Comparison of ENCODE assay signal across 20 cellular contexts in genomic region chr6:69578366-69578890, GRCh38.
DNase-seq lines count a peak whose midpoint lies in the region; ATAC-seq, FAIRE-seq and TF ChIP-seq lines count a peak whose summit lies in the region.
"Had no signal": no experiment of that assay in that cellular context is flagged by ENCODE, and none has a peak within 500 bp of the region (broad histone marks: within the 10 kb centered on the region; RNA-seq: fewer than 3 reads in every experiment).

No MANE protein-coding gene starts in this region.

- no peaks in the 10 kb centered on the region for H4K20me1 ChIP-seq in smooth muscle cell (ENCODE audit: low read depth)

- no peaks in the 10 kb centered on the region for H3K4me1 ChIP-seq in smooth muscle cell (ENCODE audit: low read depth)
- H3K4me1 ChIP-seq in body of pancreas, result no peaks in the 10 kb centered on the region

- H3K4me2 ChIP-seq in smooth muscle cell, result peak overlapping the region; percentile 51
- H3K4me2 ChIP-seq: PC-9 had no signal

- H3K79me2 ChIP-seq in smooth muscle cell (ENCODE audit: low read depth), result no peaks in the 10 kb centered on the region

- intact Hi-C loops in body of pancreas (cut with DNase I) (no loop called here), left cardiac atrium (cut with DNase I) (no loop called here)

- 33% methylated on average over 3 of the region's 3 CpGs for WGBS in smooth muscle cell (ENCODE audit: low lambda C conversion rate)
- 31 to 34% methylated on average over 3 of the region's 3 CpGs for WGBS in body of pancreas, 2 donors

- TF ChIP-seq POLR2A in body of pancreas (IDR thresholded peaks at IDR 0.05), result no peak

- no peaks in the 10 kb centered on the region for H3K36me3 ChIP-seq in smooth muscle cell (ENCODE audit: low read depth)
- H3K36me3 ChIP-seq in body of pancreas (replicated peaks in 1 of 2; ENCODE audit: insufficient read depth in 1 of 2, low read depth in 2 of 2), result no peaks in the 10 kb centered on the region

- no peaks in the 10 kb centered on the region for H3K9me3 ChIP-seq in smooth muscle cell (replicated peaks; ENCODE audit: low read depth)
- H3K9me3 ChIP-seq in body of pancreas, result no peaks in the 10 kb centered on the region

- H3K9ac ChIP-seq in smooth muscle cell (ENCODE audit: low read depth), result no peak overlapping the region

- no peak overlapping the region for H3K27ac ChIP-seq in smooth muscle cell (ENCODE audit: low read depth)
- H3K27ac ChIP-seq in body of pancreas, result no peak overlapping the region
- H3K27ac ChIP-seq: 22Rv1, PC-9, RWPE1 had no signal

- H2AFZ ChIP-seq in smooth muscle cell (ENCODE audit: low read depth), result no peak overlapping the region
- H2AFZ ChIP-seq: PC-9 had no signal

- H3F3A ChIP-seq in smooth muscle cell (ENCODE audit: low read depth), result no peaks in the 10 kb centered on the region

- H3K4me3 ChIP-seq in smooth muscle cell, result no peak overlapping the region
- H3K4me3 ChIP-seq in body of pancreas, result no peak overlapping the region
- H3K4me3 ChIP-seq: PC-9 had no signal

- FAIRE-seq in endometrium (lab: Jason Lieb, UNC), result peak; percentile 61
- FAIRE-seq: GM12891, H54 had no signal

- no peaks in the 10 kb centered on the region for H3K27me3 ChIP-seq in smooth muscle cell (ENCODE audit: low read depth)
- H3K27me3 ChIP-seq in body of pancreas, result no peaks in the 10 kb centered on the region

- TF ChIP-seq CTCF in smooth muscle cell (IDR thresholded peaks at IDR 0.05; ENCODE audit: borderline replicate concordance, insufficient read depth, poor library complexity, severe bottlenecking) (no peak), body of pancreas (IDR thresholded peaks at IDR 0.05) (no peak)

- no peak for ATAC-seq in SK-N-SH treated with all-trans-retinoic acid at 6 μM for 48 hours
- no peak for ATAC-seq in body of pancreas
- no peak for ATAC-seq in left cardiac atrium

- DNase-seq in NCI-H1694 treated with DMSO at 0.1 percent for 48 hours (lab: John Stamatoyannopoulos, UW) (peak; percentile 39), NCI-H1694 (lab: John Stamatoyannopoulos, UW) (no peak), smooth muscle cell (lab: John Stamatoyannopoulos, UW; ENCODE audit: unreplicated experiment) (no peak), body of pancreas (no peak), left cardiac atrium (no peak), SK-N-DZ (ENCODE audit: low spot score) (no peak)
- DNase-seq: AML-193, HFFc6, IMR-90, NCI-H1436, NCI-H2029 treated with DMSO at 0.1 percent for 48 hours, NCI-H510A treated with DMSO at 0.1 percent for 48 hours, PC-9, SIG-M5 had no signal

TF ChIP-seq in SK-N-SH treated with all-trans-retinoic acid at 6 μM for 48 hours, 23 proteins besides CTCF, POLR2A, EP300 and RAD21:
- TF ChIP-seq POU6F1 (CRISPR knock-in tag; IDR thresholded peaks at IDR 0.05; ENCODE audit: borderline replicate concordance, low read depth), result no peak
- TF ChIP-seq ISL1 (CRISPR knock-in tag; IDR thresholded peaks at IDR 0.05), result peak; percentile 75
- no peak for TF ChIP-seq RARB (CRISPR knock-in tag; IDR thresholded peaks at IDR 0.05)
- peak; percentile 67 for TF ChIP-seq TCF4 (CRISPR knock-in tag; IDR thresholded peaks at IDR 0.05; ENCODE audit: borderline replicate concordance)
- TF ChIP-seq ZNF8 (CRISPR knock-in tag; IDR thresholded peaks at IDR 0.05), result no peak
- no peak for TF ChIP-seq ZC3H10 (CRISPR knock-in tag; IDR thresholded peaks at IDR 0.05)
- TF ChIP-seq, protein P1, sequence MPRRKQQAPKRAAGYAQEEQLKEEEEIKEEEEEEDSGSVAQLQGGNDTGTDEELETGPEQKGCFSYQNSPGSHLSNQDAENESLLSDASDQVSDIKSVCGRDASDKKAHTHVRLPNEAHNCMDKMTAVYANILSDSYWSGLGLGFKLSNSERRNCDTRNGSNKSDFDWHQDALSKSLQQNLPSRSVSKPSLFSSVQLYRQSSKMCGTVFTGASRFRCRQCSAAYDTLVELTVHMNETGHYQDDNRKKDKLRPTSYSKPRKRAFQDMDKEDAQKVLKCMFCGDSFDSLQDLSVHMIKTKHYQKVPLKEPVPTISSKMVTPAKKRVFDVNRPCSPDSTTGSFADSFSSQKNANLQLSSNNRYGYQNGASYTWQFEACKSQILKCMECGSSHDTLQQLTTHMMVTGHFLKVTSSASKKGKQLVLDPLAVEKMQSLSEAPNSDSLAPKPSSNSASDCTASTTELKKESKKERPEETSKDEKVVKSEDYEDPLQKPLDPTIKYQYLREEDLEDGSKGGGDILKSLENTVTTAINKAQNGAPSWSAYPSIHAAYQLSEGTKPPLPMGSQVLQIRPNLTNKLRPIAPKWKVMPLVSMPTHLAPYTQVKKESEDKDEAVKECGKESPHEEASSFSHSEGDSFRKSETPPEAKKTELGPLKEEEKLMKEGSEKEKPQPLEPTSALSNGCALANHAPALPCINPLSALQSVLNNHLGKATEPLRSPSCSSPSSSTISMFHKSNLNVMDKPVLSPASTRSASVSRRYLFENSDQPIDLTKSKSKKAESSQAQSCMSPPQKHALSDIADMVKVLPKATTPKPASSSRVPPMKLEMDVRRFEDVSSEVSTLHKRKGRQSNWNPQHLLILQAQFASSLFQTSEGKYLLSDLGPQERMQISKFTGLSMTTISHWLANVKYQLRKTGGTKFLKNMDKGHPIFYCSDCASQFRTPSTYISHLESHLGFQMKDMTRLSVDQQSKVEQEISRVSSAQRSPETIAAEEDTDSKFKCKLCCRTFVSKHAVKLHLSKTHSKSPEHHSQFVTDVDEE (CRISPR knock-in tag; IDR thresholded peaks at IDR 0.05), result no peak
